In genomic region chr1:248825909-248826760, GRCh38 we compare ENCODE assay signal across 8 cellular contexts. TPM values are rescaled to one million over a fixed set of nuclear protein-coding genes. Genes with fewer than 3 reads are reported as not detected.
DNase-seq lines count a peak whose midpoint lies in the region; ATAC-seq and TF ChIP-seq lines count a peak whose summit lies in the region.

SH3BP5L (minus strand) TSS chr1:248825915; CDS start chr1:248824935, 980 bp downstream.

- peaks cover 7% of the 10 kb centered on the region for H3K36me3 Mint-ChIP-seq in progenitor cell of endocrine pancreas (ENCODE audit: insufficient read depth)

- H3K9me3 Mint-ChIP-seq in progenitor cell of endocrine pancreas (ENCODE audit: low read depth), result no peaks in the 10 kb centered on the region

- peak; percentile 75 for TF ChIP-seq CTCF in GM13976 (IDR thresholded peaks at IDR 0.05; ENCODE audit: borderline replicate concordance, control extremely low read depth, extremely low read depth, insufficient read depth, missing control alignments)
- peak in 5 of 6 experiments; percentile 30 to 59 (median 44) for TF ChIP-seq CTCF in adrenal gland (IDR thresholded peaks at IDR 0.05)
- peak; percentile 14 to 87 (median 67) for TF ChIP-seq CTCF in heart right ventricle (IDR thresholded peaks at IDR 0.05)
- TF ChIP-seq CTCF in progenitor cell of endocrine pancreas (IDR thresholded peaks at IDR 0.05; ENCODE audit: unreplicated experiment), result peak; percentile 66

- H3K9me3 ChIP-seq in adrenal gland (replicated peaks in 1 of 3), result no peaks in the 10 kb centered on the region
- no peaks in the 10 kb centered on the region for H3K9me3 ChIP-seq in heart right ventricle

- in situ Hi-C loops in GM13976 (cut with MboI; ENCODE audit: low sequenced_read_pairs, unreplicated experiment), result no loop called here

- DNase-seq in GM13976 (ENCODE audit: low spot score) (peak; percentile 95), NCI-H146 (lab: John Stamatoyannopoulos, UW) (peak; percentile 96), T-helper 1 cell (peak; percentile 74 to 97 (median 85)), adrenal gland (peak; percentile 90 to 97 (median 95)), heart right ventricle (peak; percentile 92 to 96), progenitor cell of endocrine pancreas (ENCODE audit: low spot score, unreplicated experiment) (peak; percentile 70), ureter (ENCODE audit: low spot score) (peak; percentile 94)

- H3K27me3 ChIP-seq in adrenal gland (no peaks in the 10 kb centered on the region), heart right ventricle (no peaks in the 10 kb centered on the region)

- H3K4me1 ChIP-seq in adrenal gland (replicated peaks in 1 of 2), result peaks cover 34 to 47% of the 10 kb centered on the region in 2 donors
- peaks cover 26 to 65% (median 52%) of the 10 kb centered on the region in 9 donors for H3K4me1 ChIP-seq in heart right ventricle

- ATAC-seq in HG02870 (IDR thresholded peaks at IDR 0.05; ENCODE audit: unreplicated experiment) (peak; percentile 85), heart right ventricle (peak; percentile 95 to 98 (median 96))

- peak within 1 kb of the TSS; percentile 99 for H3K27ac Mint-ChIP-seq in progenitor cell of endocrine pancreas

- H3K4me3 Mint-ChIP-seq in progenitor cell of endocrine pancreas (ENCODE audit: low read depth), result peak within 1 kb of the TSS; percentile 95

- no peaks in the 10 kb centered on the region for H3K27me3 Mint-ChIP-seq in progenitor cell of endocrine pancreas

- H3K27ac ChIP-seq in adrenal gland (peak within 1 kb of the TSS; percentile 85 to 98 (median 94)), heart right ventricle (peak within 1 kb of the TSS; percentile 90 to 98 (median 93))

- H3K36me3 ChIP-seq in adrenal gland (replicated peaks in 1 of 2), result peaks cover 0 to 5% of the 10 kb centered on the region in 2 donors
- peaks cover 0 to 34% (median 0%) of the 10 kb centered on the region in 9 donors for H3K36me3 ChIP-seq in heart right ventricle

- 0 to 1% (median 1%) methylated on average over 40 to 56 of the region's 56 CpGs for WGBS in adrenal gland, 4 donors
- WGBS in heart right ventricle, 2 donors, result 0% methylated on average over 56 of the region's 56 CpGs

- H3K4me1 Mint-ChIP-seq in progenitor cell of endocrine pancreas (ENCODE audit: low read depth), result peaks cover 28% of the 10 kb centered on the region

- intact Hi-C loops in adrenal gland (cut with DNase I), result no loop called here
- intact Hi-C loops in heart right ventricle (cut with DNase I), result loop anchor here in 3 of 10 donors (1.0 kb wide), 3 partner anchors 12 to 80 kb away; partner anchors contain the start of genes ZNF672 (in 2 of the 3) and PGBD2 (in 1 of the 3)

- TF ChIP-seq POLR2A in adrenal gland (IDR thresholded peaks at IDR 0.05), result peak; percentile 60 to 71

- H3K4me3 ChIP-seq in adrenal gland, result peak within 1 kb of the TSS; percentile 40 to 93 (median 81)
- peak within 1 kb of the TSS; percentile 32 to 83 (median 62) for H3K4me3 ChIP-seq in heart right ventricle

RNA-seq across cellular contexts. Expression of gene SH3BP5L, which starts in this region (rescaled TPM):
- 10 to 100 TPM; 19.3 to 36.9 (median 26.5) TPM for total RNA-seq in adrenal gland
- 10 to 100 TPM; 15.4 to 29.2 (median 16.9) TPM for polyA plus RNA-seq in adrenal gland
- total RNA-seq in heart right ventricle, result 10 to 100 TPM; 14.9 to 26.2 (median 18.0) TPM
- polyA plus RNA-seq in heart right ventricle, result 10 to 100 TPM; 19.2 to 30.5 TPM
- total RNA-seq in progenitor cell of endocrine pancreas, result 32.5 and 35.1 TPM in 2 replicates
- 21.7 TPM for total RNA-seq in ureter

Comparison
In these comparisons a context has a peak if more than half of its experiments do, and no peak if none do; other contexts are left out.
1. Peak in every context shown above with its lines: DNase-seq, ATAC-seq, H3K4me3 ChIP-seq and H3K27ac ChIP-seq.